In the genomic region with DNA sequence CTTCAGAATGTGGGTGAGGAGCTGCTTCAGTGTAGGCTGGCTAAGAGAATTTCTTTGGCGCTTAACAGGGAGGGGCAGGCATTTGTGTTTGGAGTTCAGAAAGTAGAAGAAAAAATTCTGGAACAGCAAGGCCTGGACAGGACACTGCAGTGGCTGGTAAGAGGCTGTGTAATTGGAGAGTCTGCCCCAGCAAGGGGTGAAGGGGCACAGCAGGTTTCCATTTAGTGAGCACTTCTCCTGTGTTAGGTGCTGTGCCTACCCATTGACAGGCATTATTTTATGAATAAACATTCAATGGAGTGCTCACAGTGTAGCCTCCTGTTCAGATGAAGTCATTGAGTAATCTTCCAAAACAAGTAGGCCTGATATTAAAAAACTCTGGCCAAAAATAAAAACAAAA, we compare ENCODE assay signal across 1 cellular context.
TF ChIP-seq lines count a peak whose summit lies in the region.

No MANE protein-coding gene starts in this region.

TF ChIP-seq in Ishikawa, 13 proteins besides CTCF, POLR2A, EP300 and RAD21 (continued from another document):
- TF ChIP-seq, protein P1, sequence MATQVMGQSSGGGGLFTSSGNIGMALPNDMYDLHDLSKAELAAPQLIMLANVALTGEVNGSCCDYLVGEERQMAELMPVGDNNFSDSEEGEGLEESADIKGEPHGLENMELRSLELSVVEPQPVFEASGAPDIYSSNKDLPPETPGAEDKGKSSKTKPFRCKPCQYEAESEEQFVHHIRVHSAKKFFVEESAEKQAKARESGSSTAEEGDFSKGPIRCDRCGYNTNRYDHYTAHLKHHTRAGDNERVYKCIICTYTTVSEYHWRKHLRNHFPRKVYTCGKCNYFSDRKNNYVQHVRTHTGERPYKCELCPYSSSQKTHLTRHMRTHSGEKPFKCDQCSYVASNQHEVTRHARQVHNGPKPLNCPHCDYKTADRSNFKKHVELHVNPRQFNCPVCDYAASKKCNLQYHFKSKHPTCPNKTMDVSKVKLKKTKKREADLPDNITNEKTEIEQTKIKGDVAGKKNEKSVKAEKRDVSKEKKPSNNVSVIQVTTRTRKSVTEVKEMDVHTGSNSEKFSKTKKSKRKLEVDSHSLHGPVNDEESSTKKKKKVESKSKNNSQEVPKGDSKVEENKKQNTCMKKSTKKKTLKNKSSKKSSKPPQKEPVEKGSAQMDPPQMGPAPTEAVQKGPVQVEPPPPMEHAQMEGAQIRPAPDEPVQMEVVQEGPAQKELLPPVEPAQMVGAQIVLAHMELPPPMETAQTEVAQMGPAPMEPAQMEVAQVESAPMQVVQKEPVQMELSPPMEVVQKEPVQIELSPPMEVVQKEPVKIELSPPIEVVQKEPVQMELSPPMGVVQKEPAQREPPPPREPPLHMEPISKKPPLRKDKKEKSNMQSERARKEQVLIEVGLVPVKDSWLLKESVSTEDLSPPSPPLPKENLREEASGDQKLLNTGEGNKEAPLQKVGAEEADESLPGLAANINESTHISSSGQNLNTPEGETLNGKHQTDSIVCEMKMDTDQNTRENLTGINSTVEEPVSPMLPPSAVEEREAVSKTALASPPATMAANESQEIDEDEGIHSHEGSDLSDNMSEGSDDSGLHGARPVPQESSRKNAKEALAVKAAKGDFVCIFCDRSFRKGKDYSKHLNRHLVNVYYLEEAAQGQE (IDR thresholded peaks at IDR 0.05; ENCODE audit: low read depth): no peak
- TF ChIP-seq TAF1 (IDR thresholded peaks at IDR 0.05; ENCODE audit: low read depth) (no peak), TCF12 (IDR thresholded peaks at IDR 0.05; ENCODE audit: low read depth) (peak; percentile 91), ZBTB7A (IDR thresholded peaks at IDR 0.05; ENCODE audit: low read depth) (0 out of 2 replicates have a peak, but pooled peaks have one; percentile 38), NFIC (IDR thresholded peaks at IDR 0.05) (peak; percentile 80), YY1 (IDR thresholded peaks at IDR 0.05; ENCODE audit: low read depth) (no peak), TEAD4 (IDR thresholded peaks at IDR 0.05) (peak; percentile 61; the same call in 1 of the 2 replicates), MAX (IDR thresholded peaks at IDR 0.05) (peak; percentile 44; the same call in 1 of the 2 replicates)
